13 cellular contexts compared by ENCODE assay signal in the genomic region with DNA sequence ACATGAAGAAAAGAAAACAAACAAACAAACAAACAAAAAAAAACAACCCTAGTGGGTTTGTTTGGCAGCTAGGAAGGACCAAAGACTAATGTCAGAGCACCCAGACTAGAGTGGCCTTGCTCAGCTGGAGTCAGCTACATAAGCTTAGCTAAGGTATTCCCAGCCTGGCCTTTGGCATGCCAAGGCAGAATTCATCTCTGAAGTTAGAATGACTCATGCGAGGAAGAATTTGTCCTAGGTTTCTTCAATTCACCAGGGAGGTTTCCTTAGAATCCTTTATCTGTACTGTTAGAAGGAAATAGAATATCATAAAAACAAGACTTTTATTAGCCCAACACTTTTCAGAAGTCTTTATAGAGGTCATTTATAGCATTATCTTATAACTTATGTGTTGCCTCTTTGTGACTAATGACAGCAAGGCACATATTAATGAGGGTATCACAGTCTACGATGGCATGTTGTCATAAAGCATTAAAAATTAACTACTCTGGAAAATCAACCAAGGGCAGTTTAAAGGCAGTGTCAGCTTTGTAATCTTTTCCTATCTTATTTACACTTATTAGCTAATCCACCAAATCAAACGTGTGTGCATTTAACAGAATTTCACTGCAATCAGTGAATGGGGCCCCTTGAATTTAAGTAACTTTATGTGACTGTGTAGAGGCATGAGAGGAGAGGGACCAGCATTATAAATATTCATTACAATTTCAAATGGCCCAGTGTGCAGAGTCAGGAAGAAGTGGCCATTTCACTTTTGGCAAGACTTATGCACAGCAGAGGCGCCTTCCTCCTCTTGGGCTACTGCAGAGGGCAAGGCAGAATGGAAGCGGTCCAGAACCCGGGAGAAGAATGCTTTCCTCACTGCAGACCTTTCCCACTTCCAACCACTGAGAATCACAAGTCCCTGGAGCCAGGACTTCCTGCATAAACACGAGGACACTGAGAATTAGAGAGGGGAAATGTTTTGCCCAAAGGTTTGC. TPM values are rescaled to one million over a fixed set of nuclear protein-coding genes. Genes with fewer than 3 reads are reported as not detected.
DNase-seq lines count a peak whose midpoint lies in the region; ATAC-seq, FAIRE-seq and TF ChIP-seq lines count a peak whose summit lies in the region.
"Had no signal": no experiment of that assay in that cellular context is flagged by ENCODE, and none has a peak within 500 bp of the region (broad histone marks: within the 10 kb centered on the region; RNA-seq: fewer than 3 reads in every experiment).

No MANE protein-coding gene starts in this region.

- TF ChIP-seq CTCF in AG09309 (IDR thresholded peaks at IDR 0.05; ENCODE audit: control insufficient read depth, insufficient read depth, low read depth, low read length, missing control alignments): no peak
- TF ChIP-seq CTCF in endothelial cell of umbilical vein (IDR thresholded peaks at IDR 0.05; ENCODE audit: extremely low read depth in 1 of 2, insufficient read depth in 1 of 2, low read depth in 1 of 2, low read length in 2 of 2): no peak
- TF ChIP-seq CTCF in gastroesophageal sphincter (IDR thresholded peaks at IDR 0.05): no peak

- ATAC-seq in HG03565 (IDR thresholded peaks at IDR 0.05; ENCODE audit: unreplicated experiment) (no peak), gastroesophageal sphincter (no peak), HG02678 (IDR thresholded peaks at IDR 0.05; ENCODE audit: unreplicated experiment) (no peak), HG02571 (IDR thresholded peaks at IDR 0.05; ENCODE audit: unreplicated experiment) (no peak)

- peak; percentile 72 for FAIRE-seq in endothelial cell of umbilical vein (lab: Jason Lieb, UNC)
- FAIRE-seq: TTC549 had no signal

- H3K79me2 ChIP-seq in endothelial cell of umbilical vein (ENCODE audit: control insufficient read depth, insufficient read depth, low read length): no peaks in the 10 kb centered on the region

- H3K27me3 ChIP-seq in endothelial cell of umbilical vein (ENCODE audit: control insufficient read depth in 2 of 2, insufficient read depth in 2 of 2, low read length in 2 of 2): peaks cover 0 to 7% of the 10 kb centered on the region in 2 experiments
- H3K27me3 ChIP-seq in gastroesophageal sphincter: peaks cover 15% of the 10 kb centered on the region

- no peaks in the 10 kb centered on the region for H3K9me1 ChIP-seq in endothelial cell of umbilical vein (replicated peaks; ENCODE audit: control insufficient read depth, extremely low read depth, insufficient read depth, low read length)

- peak; percentile 28 for DNase-seq in AG09309 (ENCODE audit: low read depth)
- DNase-seq in LoVo (ENCODE audit: low spot score): peak; percentile 91
- peak; percentile 5 for DNase-seq in endothelial cell of umbilical vein (ENCODE audit: low read depth, low spot score)
- DNase-seq in medulla oblongata (ENCODE audit: extremely low spot score): peak; percentile 16
- DNase-seq: CD4-positive, alpha-beta T cell; hippocampal formation; spleen had no signal

- no peaks in the 10 kb centered on the region for H4K20me1 ChIP-seq in endothelial cell of umbilical vein (replicated peaks; ENCODE audit: control insufficient read depth, extremely low read depth, insufficient read depth, low read length)

- TF ChIP-seq EP300 in gastroesophageal sphincter (IDR thresholded peaks at IDR 0.05): no peak

- no peak overlapping the region for H3K9ac ChIP-seq in endothelial cell of umbilical vein (replicated peaks; ENCODE audit: extremely low read depth, insufficient read depth, low read length)

- H3K4me1 ChIP-seq in endothelial cell of umbilical vein (ENCODE audit: control insufficient read depth, extremely low read depth, insufficient read depth, low read length) (no peaks in the 10 kb centered on the region), gastroesophageal sphincter (no peaks in the 10 kb centered on the region)

- intact Hi-C loops in endothelial cell of umbilical vein (cut with micrococcal nuclease): no loop called here

- H3K36me3 ChIP-seq in endothelial cell of umbilical vein (ENCODE audit: control insufficient read depth in 2 of 2, extremely low read depth in 1 of 2, insufficient read depth in 2 of 2, low read length in 2 of 2) (no peaks in the 10 kb centered on the region), gastroesophageal sphincter (no peaks in the 10 kb centered on the region)
- H3K36me3 ChIP-seq: spleen, suprapubic skin had no signal

- H3K9me3 ChIP-seq in endothelial cell of umbilical vein (replicated peaks; ENCODE audit: control insufficient read depth, insufficient read depth, low read length): no peaks in the 10 kb centered on the region
- H3K9me3 ChIP-seq in gastroesophageal sphincter: no peaks in the 10 kb centered on the region
- H3K9me3 ChIP-seq: spleen, suprapubic skin had no signal

- POLR2A ChIA-PET in endothelial cell of umbilical vein (lab: Charles Lee): no interaction called here

- TF ChIP-seq POLR2A in endothelial cell of umbilical vein (IDR thresholded peaks at IDR 0.05; ENCODE audit: low read depth, low read length) (no peak), gastroesophageal sphincter (IDR thresholded peaks at IDR 0.05) (no peak)

- dilution Hi-C loops in endothelial cell of umbilical vein (cut with MboI; ENCODE audit: extremely low pct_ligation_motif_present, low sequenced_read_pairs): no loop called here

- 41 to 54% methylated on average over 5 to 7 of the region's 7 CpGs for WGBS in gastroesophageal sphincter (ENCODE audit: low coverage in 1 of 2), 2 donors

- H2AFZ ChIP-seq in endothelial cell of umbilical vein (ENCODE audit: low read depth, low read length): no peak overlapping the region

- no TSS peak for BruUV-seq in endothelial cell of umbilical vein (replicated peaks; lab: Mats Ljungman, UMichigan)

- H3K4me2 ChIP-seq in endothelial cell of umbilical vein (ENCODE audit: insufficient read depth, low read length): no peak overlapping the region

- no peak overlapping the region for H3K4me3 ChIP-seq in AG09309 (ENCODE audit: control insufficient read depth, low read depth, low read length)
- H3K4me3 ChIP-seq in endothelial cell of umbilical vein (replicated peaks in 1 of 3; ENCODE audit: insufficient read depth in 1 of 3, low read depth in 1 of 3, low read length in 3 of 3): no peak overlapping the region
- H3K4me3 ChIP-seq in gastroesophageal sphincter: no peak overlapping the region
- H3K4me3 ChIP-seq: spleen, suprapubic skin had no signal

- H3K27ac ChIP-seq in endothelial cell of umbilical vein (ENCODE audit: insufficient read depth, low read depth, low read length): no peak overlapping the region
- no peak overlapping the region for H3K27ac ChIP-seq in gastroesophageal sphincter
- H3K27ac ChIP-seq: spleen, suprapubic skin had no signal

- CTCF ChIA-PET in endothelial cell of umbilical vein (lab: Charles Lee): interaction anchor here (0.7 to 4.6 kb wide), 6 partner anchors 28 to 414 kb away, joined by 3 to 36 read pairs (median 4); no protein-coding TSS in a partner anchor

TF ChIP-seq in endothelial cell of umbilical vein, 7 proteins besides CTCF, POLR2A, EP300 and RAD21:
- peak; percentile 35 for TF ChIP-seq FOS (IDR thresholded peaks at IDR 0.05; ENCODE audit: borderline replicate concordance, insufficient read depth, low read length)
- no peak for TF ChIP-seq GATA2 (IDR thresholded peaks at IDR 0.05; ENCODE audit: insufficient read depth, insufficient read length, low read depth, low read length)
- TF ChIP-seq, protein P1, sequence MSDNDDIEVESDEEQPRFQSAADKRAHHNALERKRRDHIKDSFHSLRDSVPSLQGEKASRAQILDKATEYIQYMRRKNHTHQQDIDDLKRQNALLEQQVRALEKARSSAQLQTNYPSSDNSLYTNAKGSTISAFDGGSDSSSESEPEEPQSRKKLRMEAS (IDR thresholded peaks at IDR 0.05; ENCODE audit: insufficient read depth, insufficient read length): no peak
- TF ChIP-seq POLR2AphosphoS5 (IDR thresholded peaks at IDR 0.05; ENCODE audit: insufficient read depth, low read depth, low read length): no peak

RNA-seq across cellular contexts. Expression of a gene that starts 36.3 kb away (rescaled TPM):
- total RNA-seq in endothelial cell of umbilical vein: not detected in 2 replicates
- not detected in 2 replicates for polyA plus RNA-seq in endothelial cell of umbilical vein
- not detected in 2 replicates for polyA plus RNA-seq in endothelial cell of umbilical vein (2011; cell fraction: cytosol; rRNA removed)
- 0.04 TPM in 1 of 2 replicates, not detected in the other for polyA plus RNA-seq in endothelial cell of umbilical vein (2011; cell fraction: nucleus; rRNA removed)
- polyA plus RNA-seq in endothelial cell of umbilical vein (2012): not detected in 2 replicates
- not detected in 2 replicates for polyA minus RNA-seq in endothelial cell of umbilical vein
- polyA minus RNA-seq in endothelial cell of umbilical vein (2011; cell fraction: cytosol; rRNA and poly(A)+ RNA removed): not detected
- not detected in 2 replicates for polyA minus RNA-seq in endothelial cell of umbilical vein (2011; cell fraction: nucleus; rRNA and poly(A)+ RNA removed)
- total RNA-seq in gastroesophageal sphincter: 1 to 10 TPM in 1 of 4 donors, under 1 TPM in 1, not detected in 2; 0.16 to 1.2 TPM
- total RNA-seq: CD4-positive, alpha-beta T cell had no signal

Comparison
In these comparisons a context has a peak if more than half of its experiments do, and no peak if none do; other contexts are left out.
1. DNase-seq: peak in every context shown above with its lines; median percentile 91 in LoVo; 28 in AG09309; 16 in medulla oblongata; 5 in endothelial cell of umbilical vein.